In the genomic region with DNA sequence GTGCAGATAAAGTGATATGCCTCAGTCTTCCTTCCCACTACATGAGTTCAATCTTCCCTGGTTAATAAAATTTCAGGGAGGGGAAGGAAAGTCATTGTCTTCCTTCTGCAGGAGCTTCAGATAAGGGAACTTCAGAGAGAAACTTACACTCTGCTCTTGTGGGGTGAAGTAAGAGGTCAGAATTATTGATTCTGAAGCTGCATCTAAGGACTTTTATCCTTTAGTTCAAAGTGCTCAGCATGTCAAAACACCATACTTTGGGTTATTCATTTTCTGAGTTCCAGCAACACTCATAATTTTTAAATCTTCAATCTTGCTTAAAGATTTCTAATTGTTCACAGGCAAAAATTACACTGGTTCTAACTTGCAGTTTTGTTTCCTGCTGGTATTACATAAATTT, we compare ENCODE assay signal across 5 cellular contexts. TPM values are rescaled to one million over a fixed set of nuclear protein-coding genes. Genes with fewer than 3 reads are reported as not detected.
"Had no signal": no experiment of that assay in that cellular context is flagged by ENCODE, and none has a peak within 500 bp of the region (broad histone marks: within the 10 kb centered on the region; RNA-seq: fewer than 3 reads in every experiment).

No MANE protein-coding gene starts in this region.

RNA-seq across cellular contexts. Expression of a gene that starts 33.0 kb away (rescaled TPM):
- total RNA-seq: GM23248, H7, H9, HFFc6 had no signal
- polyA plus RNA-seq: GM23248, H1 had no signal
